In genomic region chr1:93567255-93567918, GRCh38 we compare ENCODE assay signal across 12 cellular contexts.
A peak's percentile ranks its signal among the peaks of the same experiment; 100 is the strongest.
DNase-seq lines count a peak whose midpoint lies in the region; ATAC-seq and TF ChIP-seq lines count a peak whose summit lies in the region.
"Had no signal": no experiment of that assay in that cellular context is flagged by ENCODE, and none has a peak within 500 bp of the region (broad histone marks: within the 10 kb centered on the region; RNA-seq: fewer than 3 reads in every experiment).

No MANE protein-coding gene starts in this region.

- no peak overlapping the region for H3K27ac Mint-ChIP-seq in T-cell
- H3K27ac Mint-ChIP-seq: natural killer cell had no signal

- H3K27me3 ChIP-seq in trophoblast cell (ENCODE audit: insufficient read depth, low read length) (no peaks in the 10 kb centered on the region), sigmoid colon (no peaks in the 10 kb centered on the region)

- no peak overlapping the region for H4K12ac ChIP-seq in trophoblast cell (ENCODE audit: low read depth, low read length)

- peak overlapping the region; percentile 70 for H2BK12ac ChIP-seq in trophoblast cell (ENCODE audit: low read length)

- TF ChIP-seq POLR2A in sigmoid colon (IDR thresholded peaks at IDR 0.05) = no peak

- no peak overlapping the region for H4K8ac ChIP-seq in trophoblast cell (ENCODE audit: low read depth, low read length)

- H3K79me2 ChIP-seq in trophoblast cell (ENCODE audit: control insufficient read depth, insufficient read depth, low read length, poor library complexity) = no peaks in the 10 kb centered on the region

- H3K4ac ChIP-seq in trophoblast cell (ENCODE audit: low read depth, low read length) = peak overlapping the region; percentile 17

- POLR2A ChIA-PET in T-cell (lab: Charles Lee) = no interaction called here

- H3K18ac ChIP-seq in trophoblast cell (ENCODE audit: low read length) = peak overlapping the region; percentile 82

- peak overlapping the region; percentile 67 for H4K91ac ChIP-seq in trophoblast cell (ENCODE audit: low read depth, low read length)

- H3K9me3 ChIP-seq in trophoblast cell (ENCODE audit: insufficient read depth, low read depth, low read length) (no peaks in the 10 kb centered on the region), sigmoid colon (no peaks in the 10 kb centered on the region)

- no peak for TF ChIP-seq CTCF in fibroblast of villous mesenchyme (IDR thresholded peaks at IDR 0.05; ENCODE audit: insufficient read depth, low read depth, low read length)
- TF ChIP-seq CTCF in sigmoid colon (IDR thresholded peaks at IDR 0.05) = no peak

- peak overlapping the region; percentile 69 for H2BK5ac ChIP-seq in trophoblast cell (ENCODE audit: low read depth, low read length, poor library complexity)

- peaks cover 27 to 33% of the 10 kb centered on the region in 2 experiments for H3K36me3 ChIP-seq in trophoblast cell (ENCODE audit: control insufficient read depth in 1 of 2, insufficient read depth in 2 of 2, low read length in 2 of 2)
- H3K36me3 ChIP-seq in sigmoid colon = peaks cover 0 to 67% (median 26%) of the 10 kb centered on the region in 4 donors

- WGBS in trophoblast cell (ENCODE audit: extremely low coverage, insufficient coverage, insufficient read length) = no CpG with 5 or more reads among the region's 15 CpGs
- 70 to 87% methylated on average over 15 of the region's 15 CpGs for WGBS in sigmoid colon, 2 donors

- H3K79me1 ChIP-seq in trophoblast cell (ENCODE audit: low read length) = peaks cover 3% of the 10 kb centered on the region

- no peak overlapping the region for H3K4me2 ChIP-seq in trophoblast cell (ENCODE audit: low read length)

- H3K9me3 Mint-ChIP-seq in T-cell = no peaks in the 10 kb centered on the region
- H3K9me3 Mint-ChIP-seq: central memory CD8-positive, alpha-beta T cell; natural killer cell had no signal

- no peak overlapping the region for H3K23ac ChIP-seq in trophoblast cell (ENCODE audit: low read length)

- intact Hi-C loops in sigmoid colon (cut with DNase I) = no loop called here

- peak overlapping the region; percentile 78 for H3K27ac ChIP-seq in trophoblast cell (ENCODE audit: low read depth, low read length)
- H3K27ac ChIP-seq in sigmoid colon = peak overlapping the region in 1 of 4 donors; percentile 41

- ATAC-seq in GM21360 (IDR thresholded peaks at IDR 0.05; ENCODE audit: unreplicated experiment) = no peak
- ATAC-seq in T-cell (replicated peaks in 1 of 4) = no peak
- ATAC-seq: natural killer cell had no signal

- H3K4me1 Mint-ChIP-seq in T-cell = no peaks in the 10 kb centered on the region
- H3K4me1 Mint-ChIP-seq: central memory CD8-positive, alpha-beta T cell; natural killer cell had no signal

- no peak overlapping the region for H2AK5ac ChIP-seq in trophoblast cell (ENCODE audit: low read length)

- H3K27me3 Mint-ChIP-seq in T-cell = no peaks in the 10 kb centered on the region
- H3K27me3 Mint-ChIP-seq: central memory CD8-positive, alpha-beta T cell had no signal

- CTCF ChIA-PET in T-cell (lab: Charles Lee) = no interaction called here

- peaks cover 2% of the 10 kb centered on the region for H3K36me3 Mint-ChIP-seq in T-cell
- H3K36me3 Mint-ChIP-seq: natural killer cell had no signal

- H2BK120ac ChIP-seq in trophoblast cell (ENCODE audit: insufficient read depth, low read length, poor library complexity) = no peak overlapping the region

- peaks cover 20 to 27% of the 10 kb centered on the region in 2 experiments for H3K4me1 ChIP-seq in trophoblast cell (ENCODE audit: control insufficient read depth in 1 of 2, insufficient read depth in 2 of 2, low read length in 2 of 2)
- peaks cover 0 to 14% (median 4%) of the 10 kb centered on the region in 4 donors for H3K4me1 ChIP-seq in sigmoid colon

- no peak for TF ChIP-seq EP300 in sigmoid colon (IDR thresholded peaks at IDR 0.05)

- H3K4me3 Mint-ChIP-seq in T-cell = no peak overlapping the region
- H3K4me3 Mint-ChIP-seq: central memory CD8-positive, alpha-beta T cell; natural killer cell had no signal

- DNase-seq in EL (peak; percentile 86), T1000 (lab: John Stamatoyannopoulos, UW) (peak; percentile 32), fibroblast of villous mesenchyme (ENCODE audit: low read depth) (peak; percentile 96), trophoblast cell (peak; percentile 93 to 94), epidermal melanocyte (ENCODE audit: insufficient read length, low spot score) (no peak), T-cell (no peak), sigmoid colon (no peak)
- DNase-seq: GDM1, natural killer cell, NCI-H1694 treated with DMSO at 0.1 percent for 48 hours had no signal

- H2AFZ ChIP-seq in trophoblast cell (ENCODE audit: insufficient read depth, low read length, poor library complexity) = peak overlapping the region; percentile 49

- H3K4me3 ChIP-seq in fibroblast of villous mesenchyme (ENCODE audit: low read depth, low read length) = no peak overlapping the region
- H3K4me3 ChIP-seq in trophoblast cell (ENCODE audit: low read depth, low read length) = no peak overlapping the region
- H3K4me3 ChIP-seq in sigmoid colon = no peak overlapping the region

- peak overlapping the region; percentile 53 for H3K14ac ChIP-seq in trophoblast cell (ENCODE audit: low read length)

- no peak overlapping the region for H3K9ac ChIP-seq in trophoblast cell (ENCODE audit: low read length)

Comparison
In these comparisons a context has a peak if more than half of its experiments do, and no peak if none do; other contexts are left out.
1. DNase-seq: peak in EL (single experiment), T1000 (single experiment), fibroblast of villous mesenchyme (single experiment) and trophoblast cell (2 of 2); none in epidermal melanocyte (single experiment), T-cell (0 of 34) and sigmoid colon (single experiment).